In the genomic region with DNA sequence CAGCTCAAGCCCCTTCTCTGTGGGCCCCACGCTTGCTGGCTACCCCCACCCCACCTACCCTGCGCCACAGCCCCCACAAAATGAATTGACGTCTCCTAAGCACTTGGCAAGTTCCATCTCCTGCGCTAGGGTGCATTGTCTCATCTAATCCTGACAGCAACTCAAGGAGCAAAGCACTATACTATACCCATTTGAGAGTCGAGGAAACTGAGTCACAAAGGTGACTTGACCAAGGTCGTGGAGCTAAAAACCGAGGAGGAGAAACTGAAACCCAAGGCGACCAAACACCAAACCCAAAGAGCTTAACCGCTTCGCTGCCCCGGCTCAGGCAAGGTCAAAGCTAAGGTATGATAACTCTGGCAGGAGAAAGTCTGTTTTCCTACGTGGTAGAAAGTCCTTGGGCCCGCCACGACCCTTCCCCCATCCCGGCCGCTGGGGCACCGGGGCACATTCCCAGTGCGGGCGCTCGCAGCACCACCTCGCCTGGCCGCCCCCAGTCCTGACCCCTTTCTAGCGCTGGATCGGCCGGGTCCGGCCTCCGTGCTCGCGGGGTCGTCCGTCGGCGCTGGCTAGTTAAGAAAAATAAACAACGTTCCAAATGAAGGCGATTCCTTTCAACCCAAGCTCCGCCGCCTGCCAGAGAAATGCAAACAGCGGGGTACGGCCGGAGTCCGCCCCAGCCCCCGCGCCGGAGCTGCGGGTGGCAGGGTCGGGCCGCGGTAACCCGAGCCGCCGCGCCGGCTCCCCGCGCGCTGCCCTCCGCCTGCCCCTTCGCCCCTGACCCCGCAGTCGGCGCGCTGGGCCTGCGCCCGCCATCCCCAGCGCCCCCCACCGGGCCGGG, we compare ENCODE assay signal across 9 cellular contexts. TPM values are rescaled to one million over a fixed set of nuclear protein-coding genes. Genes with fewer than 3 reads are reported as not detected.
A peak's percentile ranks its signal among the peaks of the same experiment; 100 is the strongest.
DNase-seq lines count a peak whose midpoint lies in the region; ATAC-seq and TF ChIP-seq lines count a peak whose summit lies in the region.
"Had no signal": no experiment of that assay in that cellular context is flagged by ENCODE, and none has a peak within 500 bp of the region (broad histone marks: within the 10 kb centered on the region; RNA-seq: fewer than 3 reads in every experiment).

No MANE protein-coding gene starts in this region.

- H3K4me3 ChIP-seq in endodermal cell (ENCODE audit: low read length), result peak overlapping the region; percentile 74

- peaks cover 37% of the 10 kb centered on the region for H3K4me1 Mint-ChIP-seq in endodermal cell
- peaks cover 31% of the 10 kb centered on the region for H3K4me1 Mint-ChIP-seq in progenitor cell of endocrine pancreas (ENCODE audit: low read depth)

- H3K9me3 ChIP-seq in endodermal cell (ENCODE audit: control insufficient read depth, low read length), result no peaks in the 10 kb centered on the region

- DNase-seq in NCI-H748 (lab: John Stamatoyannopoulos, UW; ENCODE audit: unreplicated experiment) (peak; percentile 42), NCI-H748 treated with DMSO at 0.1 percent for 48 hours (lab: John Stamatoyannopoulos, UW) (no peak), NCI-H69 (lab: John Stamatoyannopoulos, UW) (peak; percentile 72), endodermal cell (peak; percentile 71), progenitor cell of endocrine pancreas (ENCODE audit: low spot score, unreplicated experiment) (peak; percentile 18), NCI-H1930 (lab: John Stamatoyannopoulos, UW) (no peak), erythroblast (lab: John Stamatoyannopoulos, UW) (no peak)

- no peak overlapping the region for H3K27ac ChIP-seq in endodermal cell (ENCODE audit: low read depth, low read length)

- H3K4me1 ChIP-seq in endodermal cell (ENCODE audit: control insufficient read depth, insufficient read depth, low read length), result no peaks in the 10 kb centered on the region

- no peak for TF ChIP-seq CTCF in endodermal cell (conservative IDR thresholded peaks at IDR 0.05)
- no peak for TF ChIP-seq CTCF in progenitor cell of endocrine pancreas (IDR thresholded peaks at IDR 0.05; ENCODE audit: unreplicated experiment)

- no peak for ATAC-seq in HG03565 (IDR thresholded peaks at IDR 0.05; ENCODE audit: unreplicated experiment)

- H3K9ac ChIP-seq in endodermal cell (ENCODE audit: extremely low read depth, low read length, poor library complexity, severe bottlenecking), result no peak overlapping the region

- 0 to 2% methylated on average over 23 to 67 of the region's 67 CpGs for WGBS in endodermal cell (ENCODE audit: insufficient coverage in 1 of 2, insufficient read length in 1 of 2), 2 experiments

- peaks cover 89% of the 10 kb centered on the region for H3K27me3 ChIP-seq in endodermal cell (ENCODE audit: control insufficient read depth, insufficient read depth, low read length, poor library complexity, severe bottlenecking)

- H3K27ac Mint-ChIP-seq in endodermal cell, result no peak overlapping the region
- H3K27ac Mint-ChIP-seq in progenitor cell of endocrine pancreas, result no peak overlapping the region

- H3K36me3 Mint-ChIP-seq in endodermal cell (ENCODE audit: low read depth), result no peaks in the 10 kb centered on the region
- H3K36me3 Mint-ChIP-seq in progenitor cell of endocrine pancreas (ENCODE audit: insufficient read depth), result no peaks in the 10 kb centered on the region

- H3K36me3 ChIP-seq in endodermal cell (ENCODE audit: control insufficient read depth, insufficient read depth, low read length), result no peaks in the 10 kb centered on the region

- peak overlapping the region; percentile 45 for H3K4me3 Mint-ChIP-seq in endodermal cell
- H3K4me3 Mint-ChIP-seq in progenitor cell of endocrine pancreas (ENCODE audit: low read depth), result peak overlapping the region; percentile 65

- no peak for TF ChIP-seq POLR2A in erythroblast (IDR thresholded peaks at IDR 0.05; ENCODE audit: low read length)

- H3K27me3 Mint-ChIP-seq in endodermal cell (ENCODE audit: insufficient read depth), result peaks cover 97% of the 10 kb centered on the region
- peaks cover 80% of the 10 kb centered on the region for H3K27me3 Mint-ChIP-seq in progenitor cell of endocrine pancreas

- no peaks in the 10 kb centered on the region for H3K9me3 Mint-ChIP-seq in endodermal cell
- no peaks in the 10 kb centered on the region for H3K9me3 Mint-ChIP-seq in progenitor cell of endocrine pancreas (ENCODE audit: low read depth)

RNA-seq across cellular contexts. Expression of a gene that starts 37.3 kb away (rescaled TPM):
- total RNA-seq in endodermal cell (not detected), progenitor cell of endocrine pancreas (not detected in 2 replicates)
- polyA plus RNA-seq in endodermal cell (2013, experiment 1 of 2), result not detected
- not detected for polyA plus RNA-seq in endodermal cell (2013, experiment 2 of 2)
- total RNA-seq: cerebellum had no signal

Comparison
In these comparisons a context has a peak if more than half of its experiments do, and no peak if none do; other contexts are left out.
1. DNase-seq: peak in NCI-H748 (single experiment), NCI-H69 (single experiment), endodermal cell (single experiment) and progenitor cell of endocrine pancreas (single experiment); none in NCI-H748 treated with DMSO at 0.1 percent for 48 hours (single experiment), NCI-H1930 (0 of 2) and erythroblast (0 of 2).